In genomic region chr18:56831988-56832387, GRCh38 we compare ENCODE assay signal across 18 cellular contexts.
DNase-seq lines count a peak whose midpoint lies in the region; ATAC-seq and TF ChIP-seq lines count a peak whose summit lies in the region.
"Had no signal": no experiment of that assay in that cellular context is flagged by ENCODE, and none has a peak within 500 bp of the region (broad histone marks: within the 10 kb centered on the region; RNA-seq: fewer than 3 reads in every experiment).

No MANE protein-coding gene starts in this region.

- H3K27me3 Mint-ChIP-seq in chondrocyte (ENCODE audit: low read depth), result no peaks in the 10 kb centered on the region

- no peaks in the 10 kb centered on the region for H3K9me3 ChIP-seq in SJSA1 (replicated peaks)
- H3K9me3 ChIP-seq: Peyer's patch had no signal

- H3K36me3 ChIP-seq in SJSA1, result no peaks in the 10 kb centered on the region
- H3K36me3 ChIP-seq: Peyer's patch had no signal

- H3K27me3 ChIP-seq in SJSA1 (replicated peaks), result no peaks in the 10 kb centered on the region
- H3K27me3 ChIP-seq: Peyer's patch had no signal

- H3K36me3 Mint-ChIP-seq in chondrocyte (ENCODE audit: low read depth), result no peaks in the 10 kb centered on the region

- DNase-seq in ELF-1 (ENCODE audit: low read depth, low spot score) (peak; percentile 87), SJSA1 (ENCODE audit: low read depth in 1 of 2, low spot score in 2 of 2) (peak; percentile 24 to 45), chondrocyte (ENCODE audit: low spot score) (no peak), myocyte (ENCODE audit: low read depth) (peak; percentile 21), ecto neural progenitor cell (ENCODE audit: low spot score) (no peak), GM13976 (ENCODE audit: low spot score) (no peak)
- DNase-seq: Calu3; CD4-positive, CD25-positive, alpha-beta regulatory T cell; KG1; NCI-H1092; NCI-H187; NCI-H446; NCI-H82; Peyer's patch; SHP77 treated with DMSO at 0.1 percent for 48 hours had no signal

- ATAC-seq in HG03520 (IDR thresholded peaks at IDR 0.05; ENCODE audit: unreplicated experiment) (no peak), HG03342 (IDR thresholded peaks at IDR 0.05; ENCODE audit: unreplicated experiment) (no peak)

- in situ Hi-C loops in GM13976 (cut with MboI; ENCODE audit: low sequenced_read_pairs, unreplicated experiment), result no loop called here

- H3K4me1 ChIP-seq in SJSA1 (replicated peaks), result peaks cover 12% of the 10 kb centered on the region
- H3K4me1 ChIP-seq: Peyer's patch had no signal

- peaks cover 17% of the 10 kb centered on the region for H3K4me1 Mint-ChIP-seq in chondrocyte (ENCODE audit: low read depth)

- H3K27ac ChIP-seq in SJSA1, result no peak overlapping the region
- H3K27ac ChIP-seq: HL-60, Peyer's patch had no signal

- TF ChIP-seq CTCF in chondrocyte (IDR thresholded peaks at IDR 0.05) (no peak), GM13976 (IDR thresholded peaks at IDR 0.05; ENCODE audit: borderline replicate concordance, control extremely low read depth, extremely low read depth, insufficient read depth, missing control alignments) (no peak)

- no peak overlapping the region for H3K4me3 ChIP-seq in SJSA1
- H3K4me3 ChIP-seq: Peyer's patch had no signal

- H3K27ac Mint-ChIP-seq in chondrocyte (ENCODE audit: unreplicated experiment), result peak overlapping the region; percentile 65
- H3K27ac Mint-ChIP-seq: CD4-positive, CD25-positive, alpha-beta regulatory T cell had no signal

- H3K9me3 Mint-ChIP-seq in chondrocyte (ENCODE audit: low read depth), result peaks cover 5% of the 10 kb centered on the region

- H3K4me3 Mint-ChIP-seq in chondrocyte (ENCODE audit: unreplicated experiment), result no peak overlapping the region
- H3K4me3 Mint-ChIP-seq: CD4-positive, CD25-positive, alpha-beta regulatory T cell had no signal

Comparison
In these comparisons a context has a peak if more than half of its experiments do, and no peak if none do; other contexts are left out.
1. DNase-seq: peak in ELF-1 (single experiment), SJSA1 (2 of 2) and myocyte (single experiment); none in chondrocyte (single experiment), ecto neural progenitor cell (single experiment) and GM13976 (single experiment).